23 cellular contexts compared by ENCODE assay signal in genomic region chr6:50849016-50849748, GRCh38. TPM values are rescaled to one million over a fixed set of nuclear protein-coding genes. Genes with fewer than 3 reads are reported as not detected.
DNase-seq lines count a peak whose midpoint lies in the region; ATAC-seq and TF ChIP-seq lines count a peak whose summit lies in the region.
"Had no signal": no experiment of that assay in that cellular context is flagged by ENCODE, and none has a peak within 500 bp of the region (broad histone marks: within the 10 kb centered on the region; RNA-seq: fewer than 3 reads in every experiment).

No MANE protein-coding gene starts in this region.

- H3K27ac ChIP-seq in ascending aorta (no peak overlapping the region), MM.1S (ENCODE audit: low read length) (no peak overlapping the region)

- no peaks in the 10 kb centered on the region for H3K36me3 Mint-ChIP-seq in endothelial cell (ENCODE audit: low read depth, unreplicated experiment)
- no peaks in the 10 kb centered on the region for H3K36me3 Mint-ChIP-seq in mesothelial cell of epicardium

- ATAC-seq in Right ventricle myocardium inferior (no peak), Right ventricle myocardium superior (ENCODE audit: poor library complexity) (no peak), GM19023 (IDR thresholded peaks at IDR 0.05; ENCODE audit: unreplicated experiment) (no peak)

- no peaks in the 10 kb centered on the region for H3K9me2 ChIP-seq in MM.1S (replicated peaks; ENCODE audit: insufficient read depth, low read length)

- H3F3A ChIP-seq in MM.1S (ENCODE audit: insufficient read depth, low read length), result no peaks in the 10 kb centered on the region

- peaks cover 33% of the 10 kb centered on the region for H3K4me1 Mint-ChIP-seq in endothelial cell (ENCODE audit: unreplicated experiment)
- peaks cover 30% of the 10 kb centered on the region for H3K4me1 Mint-ChIP-seq in mesothelial cell of epicardium
- H3K4me1 Mint-ChIP-seq: activated CD4-positive, alpha-beta T cell treated with anti-CD3 and anti-CD28 coated beads, Interleukin-2, amount 10 ng/mL, durations not matched to agents 7 days and 5 days had no signal

- no peak overlapping the region for H3K4me2 ChIP-seq in MM.1S (ENCODE audit: low read depth, low read length)

- H3K36me3 ChIP-seq in ascending aorta (no peaks in the 10 kb centered on the region), MM.1S (replicated peaks; ENCODE audit: insufficient read depth, low read length) (no peaks in the 10 kb centered on the region)
- H3K36me3 ChIP-seq: HAP-1 had no signal

- H3K9ac ChIP-seq in MM.1S (ENCODE audit: low read length), result no peak overlapping the region

- H3K27me3 Mint-ChIP-seq in endothelial cell (ENCODE audit: unreplicated experiment) (peaks cover 35% of the 10 kb centered on the region), mesothelial cell of epicardium (ENCODE audit: low read depth) (peaks cover 99% of the 10 kb centered on the region)

- no peaks in the 10 kb centered on the region for H3K9me3 ChIP-seq in ascending aorta
- H3K9me3 ChIP-seq in MM.1S (replicated peaks; ENCODE audit: insufficient read depth, low read length), result no peaks in the 10 kb centered on the region
- H3K9me3 ChIP-seq: HAP-1 had no signal

- H3K27ac Mint-ChIP-seq in endothelial cell (ENCODE audit: unreplicated experiment) (no peak overlapping the region), mesothelial cell of epicardium (no peak overlapping the region)
- H3K27ac Mint-ChIP-seq: activated CD4-positive, alpha-beta T cell treated with anti-CD3 and anti-CD28 coated beads, Interleukin-2, amount 10 ng/mL, durations not matched to agents 7 days and 5 days; activated naive CD4-positive, alpha-beta T cell treated with anti-CD3 and anti-CD28 coated beads for 36 hours; CD4-positive, alpha-beta T cell; dendritic cell treated with granulocyte-macrophage colony-stimulating factor and Interleukin-4, amounts not matched to agents 40 ng/mL and 50 ng/mL, for 4 days; stimulated activated naive CD8-positive, alpha-beta T cell treated with anti-CD3 and anti-CD28 coated beads, Interleukin-15, Interleukin-2, amounts not matched to agents 100 ng/mL and 50 ng/mL, for 24 hours had no signal

- H3K4me1 ChIP-seq in ascending aorta (no peaks in the 10 kb centered on the region), MM.1S (ENCODE audit: low read length) (no peaks in the 10 kb centered on the region)
- H3K4me1 ChIP-seq: HAP-1 had no signal

- no peak overlapping the region for H2AFZ ChIP-seq in MM.1S (ENCODE audit: low read length)

- H3K4me3 ChIP-seq in ascending aorta (no peak overlapping the region), MM.1S (ENCODE audit: low read length) (no peak overlapping the region)
- H3K4me3 ChIP-seq: HAP-1 had no signal

- H3K4me3 Mint-ChIP-seq in endothelial cell (ENCODE audit: unreplicated experiment) (peak overlapping the region; percentile 33), mesothelial cell of epicardium (peak overlapping the region; percentile 73)
- H3K4me3 Mint-ChIP-seq: activated CD4-positive, alpha-beta T cell treated with anti-CD3 and anti-CD28 coated beads, Interleukin-2, amount 10 ng/mL, durations not matched to agents 7 days and 5 days; activated naive CD4-positive, alpha-beta T cell treated with anti-CD3 and anti-CD28 coated beads for 36 hours; CD4-positive, alpha-beta T cell; dendritic cell treated with granulocyte-macrophage colony-stimulating factor and Interleukin-4, amounts not matched to agents 40 ng/mL and 50 ng/mL, for 4 days; stimulated activated naive CD8-positive, alpha-beta T cell treated with anti-CD3 and anti-CD28 coated beads, Interleukin-15, Interleukin-2, amounts not matched to agents 100 ng/mL and 50 ng/mL, for 24 hours had no signal

- H3K27me3 ChIP-seq in ascending aorta (peaks cover 6% of the 10 kb centered on the region), MM.1S (replicated peaks; ENCODE audit: insufficient read depth, low read length) (no peaks in the 10 kb centered on the region)

- TF ChIP-seq CTCF in endothelial cell (IDR thresholded peaks at IDR 0.05; ENCODE audit: unreplicated experiment), result no peak
- no peak for TF ChIP-seq CTCF in mesothelial cell of epicardium (IDR thresholded peaks at IDR 0.05; ENCODE audit: unreplicated experiment)
- no peak for TF ChIP-seq CTCF in ascending aorta (IDR thresholded peaks at IDR 0.05)
- no peak for TF ChIP-seq CTCF in MM.1S (IDR thresholded peaks at IDR 0.05; ENCODE audit: low read length)

- no peaks in the 10 kb centered on the region for H4K20me1 ChIP-seq in MM.1S (ENCODE audit: insufficient read depth, low read length)

- H3K9me3 Mint-ChIP-seq in endothelial cell (ENCODE audit: unreplicated experiment) (no peaks in the 10 kb centered on the region), mesothelial cell of epicardium (no peaks in the 10 kb centered on the region)
- H3K9me3 Mint-ChIP-seq: activated CD4-positive, alpha-beta T cell treated with anti-CD3 and anti-CD28 coated beads, Interleukin-2, amount 10 ng/mL, durations not matched to agents 7 days and 5 days; activated naive CD4-positive, alpha-beta T cell treated with anti-CD3 and anti-CD28 coated beads for 36 hours; dendritic cell treated with granulocyte-macrophage colony-stimulating factor and Interleukin-4, amounts not matched to agents 40 ng/mL and 50 ng/mL, for 4 days had no signal

- DNase-seq in Right ventricle myocardium inferior (ENCODE audit: missing footprints) (peak; percentile 50), Right ventricle myocardium superior (no peak), endothelial cell (ENCODE audit: low spot score) (peak; percentile 26), mesothelial cell of epicardium (ENCODE audit: low spot score in 2 of 2, unreplicated experiment in 2 of 2) (no peak), ascending aorta (ENCODE audit: low spot score in 2 of 2) (no peak), MM.1S (no peak), GDM1 (lab: John Stamatoyannopoulos, UW) (no peak)
- DNase-seq: activated CD4-positive, alpha-beta T cell treated with anti-CD3 and anti-CD28 coated beads, Interleukin-2, amount 10 ng/mL, durations not matched to agents 7 days and 5 days; activated naive CD4-positive, alpha-beta T cell treated with anti-CD3 and anti-CD28 coated beads for 36 hours; activated T-cell treated with anti-CD3 and anti-CD28 coated beads for 4 hours; CD4-positive, alpha-beta T cell; EL; NCI-H1694 treated with DMSO at 0.1 percent for 48 hours had no signal

- no peaks in the 10 kb centered on the region for H3K79me2 ChIP-seq in MM.1S (ENCODE audit: low read length)

- intact Hi-C loops in Right ventricle myocardium inferior (cut with DNase I), result no loop called here
- intact Hi-C loops in Right ventricle myocardium superior (cut with DNase I), result no loop called here
- intact Hi-C loops in ascending aorta (cut with DNase I), result no loop called here

RNA-seq across cellular contexts. Expression of gene TFAP2B, which starts 30.5 kb away (rescaled TPM):
- 0.03 TPM for total RNA-seq in Right ventricle myocardium inferior
- total RNA-seq in Right ventricle myocardium superior, result not detected
- not detected for total RNA-seq in endothelial cell (ENCODE audit: unreplicated experiment)
- 4.9 to 6.8 TPM (median 5.0 TPM) in 3 replicates for total RNA-seq in mesothelial cell of epicardium
- total RNA-seq in ascending aorta, result not detected
- total RNA-seq: activated CD4-positive, alpha-beta T cell treated with anti-CD3 and anti-CD28 coated beads, Interleukin-2, amount 10 ng/mL, durations not matched to agents 7 days and 5 days; activated naive CD4-positive, alpha-beta T cell treated with anti-CD3 and anti-CD28 coated beads for 36 hours; CD4-positive, alpha-beta T cell; fibroblast of lung; HT-29; liver; myocyte; NCI-H460; posterior vena cava had no signal

Comparison
In these comparisons a context has a peak if more than half of its experiments do, and no peak if none do; other contexts are left out.
1. DNase-seq: peak in Right ventricle myocardium inferior (single experiment) and endothelial cell (single experiment); none in Right ventricle myocardium superior (single experiment), mesothelial cell of epicardium (0 of 2), ascending aorta (0 of 2), MM.1S (single experiment) and GDM1 (single experiment).